Comparison of ENCODE assay signal across 8 cellular contexts in genomic region chr19:20776083-20777076, GRCh38. TPM values are rescaled to one million over a fixed set of nuclear protein-coding genes. Genes with fewer than 3 reads are reported as not detected.
DNase-seq lines count a peak whose midpoint lies in the region; ATAC-seq lines count a peak whose summit lies in the region.

Gene ZNF66 (plus strand): TSS chr19:20776304. CDS start chr19:20776448, 144 bp downstream.

- H4K8ac ChIP-seq in mesendoderm (ENCODE audit: low read depth, low read length): no peak within 1 kb of the TSS

- H3K27ac ChIP-seq in BLaER1 (peak within 1 kb of the TSS; percentile 90), mesendoderm (ENCODE audit: low read depth, low read length) (peak within 1 kb of the TSS; percentile 78)

- H4K20me1 ChIP-seq in BLaER1: no peaks in the 10 kb centered on the region

- peak; percentile 59 for DNase-seq in GM19238 (ENCODE audit: insufficient read length, low spot score)
- peak; percentile 95 for DNase-seq in NCI-H774 (lab: John Stamatoyannopoulos, UW)
- DNase-seq in activated CD8-positive, alpha-beta memory T cell treated with anti-CD3 and anti-CD28 coated beads for 4 hours (ENCODE audit: low read depth in 2 of 2): peak; percentile 86 to 89
- DNase-seq in mesendoderm: peak; percentile 99
- peak; percentile 82 for DNase-seq in stimulated activated CD8-positive, alpha-beta memory T cell treated with anti-CD3 and anti-CD28 coated beads, Interleukin-12 subunit alpha, Interleukin-12 subunit beta, amount 100 ng/mL, for 4 hours (ENCODE audit: low read depth)

- peak within 1 kb of the TSS; percentile 96 for H3K56ac ChIP-seq in mesendoderm (ENCODE audit: low read length)

- peaks cover 9% of the 10 kb centered on the region for H3K79me1 ChIP-seq in mesendoderm (ENCODE audit: low read length)

- peak within 1 kb of the TSS; percentile 92 for H3K4me3 ChIP-seq in BLaER1
- H3K4me3 ChIP-seq in endocrine pancreas (ENCODE audit: control insufficient read depth, insufficient read depth, low read length): peak within 1 kb of the TSS; percentile 55
- H3K4me3 ChIP-seq in mesendoderm (ENCODE audit: low read length): peak within 1 kb of the TSS; percentile 86

- H3K9ac ChIP-seq in BLaER1 (peak within 1 kb of the TSS; percentile 93), endocrine pancreas (ENCODE audit: control insufficient read depth, insufficient read depth, low read length) (peak within 1 kb of the TSS; percentile 81), mesendoderm (ENCODE audit: low read length) (peak within 1 kb of the TSS; percentile 90)

- no peak within 1 kb of the TSS for H2BK5ac ChIP-seq in mesendoderm (ENCODE audit: low read length)

- peaks cover 19% of the 10 kb centered on the region for H3K79me2 ChIP-seq in mesendoderm (ENCODE audit: control insufficient read depth, insufficient read depth, low read length)

- H2BK120ac ChIP-seq in mesendoderm (ENCODE audit: low read depth, low read length): peak within 1 kb of the TSS; percentile 50

- H3K23ac ChIP-seq in mesendoderm (ENCODE audit: low read length): peak within 1 kb of the TSS; percentile 98

- peak within 1 kb of the TSS; percentile 82 for H3K18ac ChIP-seq in mesendoderm (ENCODE audit: low read length)

- H3K4me2 ChIP-seq in BLaER1 (peak within 1 kb of the TSS; percentile 78), mesendoderm (ENCODE audit: low read length) (peak within 1 kb of the TSS; percentile 28)

- peak within 1 kb of the TSS; percentile 62 for H3K4ac ChIP-seq in mesendoderm (ENCODE audit: low read depth, low read length)

- H2AK5ac ChIP-seq in mesendoderm (ENCODE audit: low read length): no peak within 1 kb of the TSS

- H3K36me3 ChIP-seq in BLaER1 (peaks cover 39% of the 10 kb centered on the region), endocrine pancreas (ENCODE audit: control insufficient read depth, insufficient read depth, low read length) (no peaks in the 10 kb centered on the region), mesendoderm (ENCODE audit: control insufficient read depth, insufficient read depth, low read length) (peaks cover 4% of the 10 kb centered on the region)

- WGBS in mesendoderm (ENCODE audit: extremely low coverage, insufficient coverage, low lambda C conversion rate): no CpG with 5 or more reads among the region's 42 CpGs

- no peak within 1 kb of the TSS for H4K5ac ChIP-seq in mesendoderm (ENCODE audit: low read length)

- H3K9me3 ChIP-seq in BLaER1 (peaks cover 54% of the 10 kb centered on the region), endocrine pancreas (ENCODE audit: control insufficient read depth, low read length) (no peaks in the 10 kb centered on the region)

- H2BK15ac ChIP-seq in mesendoderm (replicated peaks; ENCODE audit: low read depth): no peak within 1 kb of the TSS

- H3K4me1 ChIP-seq in BLaER1 (peaks cover 9% of the 10 kb centered on the region; the same call in 1 of the 2 replicates), endocrine pancreas (ENCODE audit: control insufficient read depth, insufficient read depth, low read length) (no peaks in the 10 kb centered on the region), mesendoderm (ENCODE audit: control insufficient read depth, low read depth, low read length) (no peaks in the 10 kb centered on the region)

- ATAC-seq in HG03457 (IDR thresholded peaks at IDR 0.05; ENCODE audit: unreplicated experiment): peak; percentile 95

- no peaks in the 10 kb centered on the region for H3K27me3 ChIP-seq in BLaER1
- no peaks in the 10 kb centered on the region for H3K27me3 ChIP-seq in endocrine pancreas (ENCODE audit: control insufficient read depth, insufficient read depth, low read length)
- no peaks in the 10 kb centered on the region for H3K27me3 ChIP-seq in mesendoderm (ENCODE audit: insufficient read depth, low read length, poor library complexity)

RNA-seq across cellular contexts. Expression of gene ZNF66, which starts in this region (rescaled TPM):
- 16.0 TPM for polyA plus RNA-seq in mesendoderm (2013, experiment 1 of 2)
- polyA plus RNA-seq in mesendoderm (2013, experiment 2 of 2): 15.3 TPM

Comparison
In these comparisons a context has a peak if more than half of its experiments do, and no peak if none do; other contexts are left out.
1. Peak in every context shown above with its lines: DNase-seq, ATAC-seq, H3K4me3 ChIP-seq and H3K27ac ChIP-seq.